10 cellular contexts compared by ENCODE assay signal in genomic region chr7:116598278-116598677, GRCh38.
DNase-seq lines count a peak whose midpoint lies in the region; ATAC-seq and TF ChIP-seq lines count a peak whose summit lies in the region.
"Had no signal": no experiment of that assay in that cellular context is flagged by ENCODE, and none has a peak within 500 bp of the region (broad histone marks: within the 10 kb centered on the region; RNA-seq: fewer than 3 reads in every experiment).

No MANE protein-coding gene starts in this region.

- no peaks in the 10 kb centered on the region for H4K20me1 ChIP-seq in HCT116 (ENCODE audit: insufficient read depth)

- H3K27me3 ChIP-seq in BJ (ENCODE audit: control insufficient read depth, insufficient read depth, low read length) = no peaks in the 10 kb centered on the region
- no peaks in the 10 kb centered on the region for H3K27me3 ChIP-seq in HCT116 (ENCODE audit: insufficient read depth, low read length)
- H3K27me3 ChIP-seq in brain microvascular endothelial cell (replicated peaks) = no peaks in the 10 kb centered on the region
- no peaks in the 10 kb centered on the region for H3K27me3 ChIP-seq in liver (ENCODE audit: control insufficient read depth in 4 of 4, insufficient read depth in 4 of 4, low read length in 3 of 4)
- H3K27me3 ChIP-seq in testis = no peaks in the 10 kb centered on the region

- H3K27ac ChIP-seq in HCT116 (ENCODE audit: low read depth, low read length) (no peak overlapping the region), brain microvascular endothelial cell (no peak overlapping the region), liver (ENCODE audit: low read depth in 1 of 2, low read length in 2 of 2) (no peak overlapping the region), testis (no peak overlapping the region)

- no peaks in the 10 kb centered on the region for H3K79me2 ChIP-seq in HCT116 (ENCODE audit: insufficient read depth, low read length)

- RAD21 ChIA-PET in HCT116 (lab: Charles Lee; ENCODE audit: low non-redundant PET in 1 of 2, low total read pairs in 2 of 2, uncharacterized antibody in 2 of 2, unreplicated experiment in 2 of 2) = no interaction called here

- TF ChIP-seq POLR2A in HCT116 (IDR thresholded peaks at IDR 0.05; ENCODE audit: borderline replicate concordance, extremely low read depth, insufficient read depth, insufficient read length) = no peak
- no peak for TF ChIP-seq POLR2A in testis (IDR thresholded peaks at IDR 0.05)

- H3K36me3 ChIP-seq in BJ (ENCODE audit: control insufficient read depth, insufficient read depth, low read length) (no peaks in the 10 kb centered on the region), HCT116 (ENCODE audit: control insufficient read depth in 1 of 2, insufficient read depth in 2 of 2, low read length in 2 of 2) (no peaks in the 10 kb centered on the region), brain microvascular endothelial cell (replicated peaks) (no peaks in the 10 kb centered on the region), liver (ENCODE audit: control insufficient read depth in 4 of 4, insufficient read depth in 3 of 4, low read depth in 1 of 4, low read length in 3 of 4) (no peaks in the 10 kb centered on the region), testis (ENCODE audit: low read depth, missing control alignments) (no peaks in the 10 kb centered on the region)

- 49% methylated on average over 5 of the region's 5 CpGs for WGBS in liver
- 83 to 90% methylated on average over 5 of the region's 5 CpGs for WGBS in testis, 2 donors

- H2AFZ ChIP-seq in HCT116 (ENCODE audit: low read depth, low read length, poor library complexity, severe bottlenecking) = no peak overlapping the region

- DNase-seq in BJ (ENCODE audit: low read depth) = no peak
- no peak for DNase-seq in HCT116 (ENCODE audit: low read depth, low spot score)
- DNase-seq in brain microvascular endothelial cell = no peak
- DNase-seq in NCI-H2107 (lab: John Stamatoyannopoulos, UW) = no peak
- no peak for DNase-seq in testis
- no peak for DNase-seq in occipital lobe (lab: John Stamatoyannopoulos, UW)
- DNase-seq: NCI-H1105 treated with DMSO at 0.1 percent for 48 hours, nephron progenitor cell had no signal

- CTCF ChIA-PET in BJ (lab: Yijun Ruan, JAX) = no interaction called here
- CTCF ChIA-PET in HCT116 (lab: Charles Lee) = no interaction called here

- H3K4me1 ChIP-seq in HCT116 (ENCODE audit: control insufficient read depth in 1 of 2, insufficient read depth in 2 of 2, low read length in 2 of 2) = no peaks in the 10 kb centered on the region
- H3K4me1 ChIP-seq in liver (ENCODE audit: control insufficient read depth in 4 of 4, insufficient read depth in 4 of 4, low read length in 3 of 4) = peaks cover 0 to 4% (median 0%) of the 10 kb centered on the region in 4 donors
- no peaks in the 10 kb centered on the region for H3K4me1 ChIP-seq in testis

- BruUV-seq in HCT116 (replicated peaks; lab: Mats Ljungman, UMichigan) = no TSS peak

- no peak for ATAC-seq in HCT116
- no peak for ATAC-seq in HG02759 (IDR thresholded peaks at IDR 0.05; ENCODE audit: unreplicated experiment)

- in situ Hi-C loops in brain microvascular endothelial cell (cut with HindIII; ENCODE audit: low pct_ligation_motif_present, low sequenced_read_pairs) = loop anchor here (25.0 kb wide), 1 partner anchor 336 kb away; no protein-coding TSS in a partner anchor

- H3K9me3 ChIP-seq in HCT116 (ENCODE audit: control insufficient read depth in 1 of 2, insufficient read depth in 1 of 2, low read depth in 1 of 2, low read length in 2 of 2) (no peaks in the 10 kb centered on the region), liver (ENCODE audit: control insufficient read depth in 4 of 4, low read length in 3 of 4) (no peaks in the 10 kb centered on the region), testis (no peaks in the 10 kb centered on the region)

- H3K9me2 ChIP-seq in HCT116 (ENCODE audit: insufficient read depth) = no peaks in the 10 kb centered on the region

- POLR2A ChIA-PET in BJ (lab: Charles Lee) (no interaction called here), HCT116 (lab: Charles Lee) (no interaction called here)

- no peak overlapping the region for H3K4me2 ChIP-seq in HCT116 (ENCODE audit: low read length)

- H3K9ac ChIP-seq in HCT116 (ENCODE audit: low read length) (no peak overlapping the region), liver (ENCODE audit: low read depth in 1 of 2, low read length in 2 of 2) (no peak overlapping the region)

- TF ChIP-seq RAD21 in HCT116 (IDR thresholded peaks at IDR 0.05; ENCODE audit: low read depth) (peak; percentile 52), liver (IDR thresholded peaks at IDR 0.05) (peak; percentile 83 to 86)

- intact Hi-C loops in HCT116 (cut with micrococcal nuclease) = no loop called here
- intact Hi-C loops in testis (cut with DNase I; ENCODE audit: low total_unique reads) = no loop called here

- TF ChIP-seq CTCF in BJ (IDR thresholded peaks at IDR 0.05; ENCODE audit: insufficient read depth, low read depth, low read length) = peak; percentile 26; the same call in 1 of the 2 replicates
- TF ChIP-seq CTCF in HCT116 (IDR thresholded peaks at IDR 0.05 in 2 of 3, conservative IDR thresholded peaks at IDR 0.05 in 1 of 3; ENCODE audit: borderline replicate concordance in 1 of 3, insufficient read depth in 1 of 3, low read depth in 2 of 3, low read length in 2 of 3) = peak in 1 of 3 experiments; percentile 16; a peak in 2 of 6 replicates
- peak; percentile 55 for TF ChIP-seq CTCF in brain microvascular endothelial cell (IDR thresholded peaks at IDR 0.05; ENCODE audit: low read depth, low read length, missing control alignments)
- TF ChIP-seq CTCF in liver (IDR thresholded peaks at IDR 0.05; ENCODE audit: low read depth, low read length, missing input control) = peak; percentile 49
- no peak for TF ChIP-seq CTCF in testis (IDR thresholded peaks at IDR 0.05)

- H3K4me3 ChIP-seq in BJ (ENCODE audit: low read depth, low read length) (no peak overlapping the region), HCT116 (replicated peaks in 1 of 2; ENCODE audit: low read depth in 1 of 2, low read length in 2 of 2) (no peak overlapping the region), brain microvascular endothelial cell (ENCODE audit: low read depth, low read length) (no peak overlapping the region), liver (ENCODE audit: low read depth in 1 of 3, low read length in 3 of 3) (no peak overlapping the region), testis (no peak overlapping the region)

TF ChIP-seq in HCT116, 20 proteins besides CTCF, POLR2A, EP300 and RAD21 (continues in another document):
- TF ChIP-seq CEBPB (IDR thresholded peaks at IDR 0.05; ENCODE audit: low read depth) = no peak
- no peak for TF ChIP-seq EZH2phosphoT487 (IDR thresholded peaks at IDR 0.05; ENCODE audit: borderline replicate concordance)
- no peak for TF ChIP-seq YY1 (IDR thresholded peaks at IDR 0.05; ENCODE audit: extremely low read depth, insufficient replicate concordance, low read depth, low read length)
- TF ChIP-seq EZH2 (IDR thresholded peaks at IDR 0.05) = no peak
- TF ChIP-seq POLR2AphosphoS5 (IDR thresholded peaks at IDR 0.05; ENCODE audit: low read depth, low read length) = no peak
- no peak for TF ChIP-seq SP1 (IDR thresholded peaks at IDR 0.05; ENCODE audit: low read depth)
- no peak for TF ChIP-seq ZBTB33 (IDR thresholded peaks at IDR 0.05; ENCODE audit: extremely low read depth, insufficient replicate concordance, low read length)
- TF ChIP-seq ZNF274 (IDR thresholded peaks at IDR 0.05; ENCODE audit: low read depth, low read length) = no peak
- no peak for TF ChIP-seq EGR1 (IDR thresholded peaks at IDR 0.05; ENCODE audit: low read depth)

TF ChIP-seq in liver, 16 proteins besides CTCF, POLR2A, EP300 and RAD21:
- TF ChIP-seq, protein P1, sequence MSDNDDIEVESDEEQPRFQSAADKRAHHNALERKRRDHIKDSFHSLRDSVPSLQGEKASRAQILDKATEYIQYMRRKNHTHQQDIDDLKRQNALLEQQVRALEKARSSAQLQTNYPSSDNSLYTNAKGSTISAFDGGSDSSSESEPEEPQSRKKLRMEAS (IDR thresholded peaks at IDR 0.05) = peak; percentile 68
- TF ChIP-seq YY1 (IDR thresholded peaks at IDR 0.05) (no peak), HNF4G (IDR thresholded peaks at IDR 0.05) (peak; percentile 52), FOXA2 (IDR thresholded peaks at IDR 0.05) (no peak), HNF4A (conservative IDR thresholded peaks at IDR 0.05) (peak; percentile 80 to 91)
TF ChIP-seq in liver: peak in this region for 3.

Comparison
In these comparisons a context has a peak if more than half of its experiments do, and no peak if none do; other contexts are left out.
1. CTCF ChIP-seq: peak in BJ (single experiment), brain microvascular endothelial cell (single experiment) and liver (single experiment); none in testis (0 of 3).